In genomic region chr10:32952094-32952493, GRCh38 we compare ENCODE assay signal across 18 cellular contexts. TPM values are rescaled to one million over a fixed set of nuclear protein-coding genes. Genes with fewer than 3 reads are reported as not detected.
A peak's percentile ranks its signal among the peaks of the same experiment; 100 is the strongest.
DNase-seq lines count a peak whose midpoint lies in the region; ATAC-seq, FAIRE-seq and TF ChIP-seq lines count a peak whose summit lies in the region.
"Had no signal": no experiment of that assay in that cellular context is flagged by ENCODE, and none has a peak within 500 bp of the region (broad histone marks: within the 10 kb centered on the region; RNA-seq: fewer than 3 reads in every experiment).

No MANE protein-coding gene starts in this region.

- H3K4me1 ChIP-seq in HepG2 (ENCODE audit: insufficient read depth, low read length), result peaks cover 90% of the 10 kb centered on the region
- H3K4me1 ChIP-seq in right lobe of liver, result peaks cover 0 to 58% (median 16%) of the 10 kb centered on the region in 4 donors
- H3K4me1 ChIP-seq in thyroid gland, result peaks cover 31 to 40% of the 10 kb centered on the region in 2 donors
- peaks cover 51 to 94% (median 74%) of the 10 kb centered on the region in 4 donors for H3K4me1 ChIP-seq in stomach

- peak overlapping the region; percentile 84 for H3K4me3 Mint-ChIP-seq in activated T-helper 17 cell treated with anti-CD3 and anti-CD28 coated beads, Interleukin-2, amount 50 U/mL, for 72 hours
- H3K4me3 Mint-ChIP-seq in glutamatergic neuron (ENCODE audit: unreplicated experiment), result peak overlapping the region; percentile 18
- peak overlapping the region; percentile 1 for H3K4me3 Mint-ChIP-seq in type B pancreatic cell
- H3K4me3 Mint-ChIP-seq: naive B cell; T-helper 2 cell treated with Interferon-gamma antibody and Interleukin-4, amounts not matched to agents 5 μg/mL and 100 μg/mL, for 36 hours had no signal

- H2AFZ ChIP-seq in HepG2 (ENCODE audit: low read length), result no peak overlapping the region

- H3K27me3 Mint-ChIP-seq in activated T-helper 17 cell treated with anti-CD3 and anti-CD28 coated beads, Interleukin-2, amount 50 U/mL, for 72 hours, result no peaks in the 10 kb centered on the region
- H3K27me3 Mint-ChIP-seq in glutamatergic neuron (ENCODE audit: unreplicated experiment) (peaks cover 2% of the 10 kb centered on the region), type B pancreatic cell (no peaks in the 10 kb centered on the region)
- H3K27me3 Mint-ChIP-seq: naive B cell had no signal

- no peak for TF ChIP-seq RAD21 in HepG2 (CRISPR knock-in tag; IDR thresholded peaks at IDR 0.05)

- no peak for ATAC-seq in HepG2
- no peak for ATAC-seq in right lobe of liver
- ATAC-seq in activated T-helper 17 cell treated with anti-CD3 and anti-CD28 coated beads, Interleukin-2, amount 50 U/mL, for 72 hours (replicated peaks), result no peak
- ATAC-seq: esophagus mucosa, left lung had no signal

- no peak for DNase-seq in HepG2 (ENCODE audit: low spot score)
- DNase-seq in right lobe of liver, result no peak
- DNase-seq in glutamatergic neuron, result no peak
- no peak for DNase-seq in type B pancreatic cell (ENCODE audit: extremely low spot score, unreplicated experiment)
- DNase-seq in thyroid gland, result no peak
- no peak for DNase-seq in stomach
- no peak for DNase-seq in SIG-M5 treated with dmso at 0.1 percent for 504 hours (lab: John Stamatoyannopoulos, UW; ENCODE audit: unreplicated experiment)
- DNase-seq: activated CD4-positive, alpha-beta T cell treated with anti-CD3 and anti-CD28 coated beads for 48 hours; activated T-cell treated with anti-CD3 and anti-CD28 coated beads, Interleukin-2, amount 50 U/mL, for 1 hour; amniotic stem cell; hypothalamus; left lung; naive B cell; NCI-H1105 treated with DMSO at 0.1 percent for 48 hours; transverse colon had no signal

- no peak for FAIRE-seq in HepG2 (lab: Jason Lieb, UNC)

- H3K9me3 Mint-ChIP-seq in activated T-helper 17 cell treated with anti-CD3 and anti-CD28 coated beads, Interleukin-2, amount 50 U/mL, for 72 hours, result no peaks in the 10 kb centered on the region
- H3K9me3 Mint-ChIP-seq in glutamatergic neuron (ENCODE audit: unreplicated experiment) (peaks cover 1% of the 10 kb centered on the region), type B pancreatic cell (no peaks in the 10 kb centered on the region)
- H3K9me3 Mint-ChIP-seq: naive B cell; T-helper 2 cell treated with Interferon-gamma antibody and Interleukin-4, amounts not matched to agents 5 μg/mL and 100 μg/mL, for 36 hours had no signal

- no peaks in the 10 kb centered on the region; a peak in 1 of 5 replicates for H3K27me3 ChIP-seq in HepG2 (ENCODE audit: control insufficient read depth in 1 of 2, insufficient read depth in 2 of 2, low read length in 2 of 2)
- H3K27me3 ChIP-seq in right lobe of liver, result no peaks in the 10 kb centered on the region
- H3K27me3 ChIP-seq in thyroid gland, result no peaks in the 10 kb centered on the region
- H3K27me3 ChIP-seq in stomach, result no peaks in the 10 kb centered on the region
- H3K27me3 ChIP-seq: left lung, transverse colon had no signal

- in situ Hi-C loops in HepG2 (cut with HindIII; ENCODE audit: extremely low pct_ligation_motif_present, low pct_unique_long_range_greater_than_20kb), result no loop called here

- peaks cover 69% of the 10 kb centered on the region for H4K20me1 ChIP-seq in HepG2 (ENCODE audit: insufficient read depth, low read length)

- intact Hi-C loops in HepG2 (cut with micrococcal nuclease; ENCODE audit: unreplicated experiment), result loop anchor here (10.0 kb wide), 1 partner anchor 47 kb away; no protein-coding TSS in a partner anchor
- intact Hi-C loops in right lobe of liver (cut with DNase I), result no loop called here
- intact Hi-C loops in thyroid gland (cut with DNase I), result no loop called here
- intact Hi-C loops in stomach (cut with DNase I; ENCODE audit: low total_unique reads), result no loop called here

- H3K9me3 ChIP-seq in HepG2 (ENCODE audit: low read length) (no peaks in the 10 kb centered on the region), right lobe of liver (no peaks in the 10 kb centered on the region), thyroid gland (no peaks in the 10 kb centered on the region), stomach (no peaks in the 10 kb centered on the region)
- H3K9me3 ChIP-seq: left lung, transverse colon had no signal

- H3K4me3 ChIP-seq in HepG2 (replicated peaks in 1 of 3; ENCODE audit: insufficient read depth in 1 of 3, low read depth in 2 of 3, low read length in 3 of 3) (no peak overlapping the region), right lobe of liver (no peak overlapping the region), thyroid gland (replicated peaks in 1 of 3) (no peak overlapping the region), stomach (no peak overlapping the region)
- H3K4me3 ChIP-seq: left lung, transverse colon had no signal

- TF ChIP-seq EP300 in HepG2 (IDR thresholded peaks at IDR 0.05; ENCODE audit: low read depth in 2 of 2, low read length in 2 of 2) (no peak), HepG2 (CRISPR knock-in tag; IDR thresholded peaks at IDR 0.05; ENCODE audit: borderline replicate concordance) (no peak), stomach (IDR thresholded peaks at IDR 0.05) (no peak)

- CTCF ChIA-PET in HepG2 (lab: Yijun Ruan, JAX; ENCODE audit: low intra/inter-chr PET ratio, low total read pairs), result no interaction called here

- H3K4me2 ChIP-seq in HepG2 (ENCODE audit: low read depth, low read length), result 0 out of 2 replicates have a peak overlapping the region, but pooled peaks have one; percentile 37

- peaks cover 100% of the 10 kb centered on the region for H3K79me2 ChIP-seq in HepG2 (ENCODE audit: insufficient read depth, low read length)

- TF ChIP-seq CTCF in HepG2 (CRISPR knock-in tag; IDR thresholded peaks at IDR 0.05), result no peak
- no peak for TF ChIP-seq CTCF in right lobe of liver (IDR thresholded peaks at IDR 0.05)
- no peak for TF ChIP-seq CTCF in glutamatergic neuron (IDR thresholded peaks at IDR 0.05; ENCODE audit: partially characterized antibody, unreplicated experiment)
- no peak for TF ChIP-seq CTCF in type B pancreatic cell (conservative IDR thresholded peaks at IDR 0.05)
- TF ChIP-seq CTCF in thyroid gland (IDR thresholded peaks at IDR 0.05), result no peak
- no peak for TF ChIP-seq CTCF in stomach (IDR thresholded peaks at IDR 0.05)

- H3K4me1 Mint-ChIP-seq in activated T-helper 17 cell treated with anti-CD3 and anti-CD28 coated beads, Interleukin-2, amount 50 U/mL, for 72 hours, result peaks cover 65% of the 10 kb centered on the region
- H3K4me1 Mint-ChIP-seq in glutamatergic neuron (ENCODE audit: low read depth, unreplicated experiment) (peaks cover 64% of the 10 kb centered on the region), type B pancreatic cell (ENCODE audit: unreplicated experiment) (peaks cover 46% of the 10 kb centered on the region)

- H3K36me3 ChIP-seq in HepG2 (replicated peaks in 1 of 2; ENCODE audit: control insufficient read depth in 1 of 2, insufficient read depth in 2 of 2, low read length in 2 of 2) (peaks cover 2 to 5% of the 10 kb centered on the region in 2 experiments; a peak in 1 of 5 replicates), right lobe of liver (no peaks in the 10 kb centered on the region), thyroid gland (no peaks in the 10 kb centered on the region), stomach (no peaks in the 10 kb centered on the region)
- H3K36me3 ChIP-seq: left lung, transverse colon had no signal

- H3K9ac ChIP-seq in HepG2 (ENCODE audit: insufficient read depth, low read depth, low read length), result no peak overlapping the region

- H3K36me3 Mint-ChIP-seq in activated T-helper 17 cell treated with anti-CD3 and anti-CD28 coated beads, Interleukin-2, amount 50 U/mL, for 72 hours (ENCODE audit: low read depth), result peaks cover 73% of the 10 kb centered on the region
- H3K36me3 Mint-ChIP-seq in glutamatergic neuron (ENCODE audit: unreplicated experiment) (no peaks in the 10 kb centered on the region), type B pancreatic cell (peaks cover 3% of the 10 kb centered on the region)

- no peak for TF ChIP-seq POLR2A in HepG2 (IDR thresholded peaks at IDR 0.05; ENCODE audit: insufficient read depth in 1 of 2, low read depth in 2 of 2, low read length in 2 of 2)
- no peak for TF ChIP-seq POLR2A in right lobe of liver (IDR thresholded peaks at IDR 0.05)
- no peak for TF ChIP-seq POLR2A in thyroid gland (IDR thresholded peaks at IDR 0.05)
- no peak for TF ChIP-seq POLR2A in stomach (IDR thresholded peaks at IDR 0.05)

- no peak overlapping the region for H3K27ac ChIP-seq in HepG2 (ENCODE audit: extremely low read length, insufficient read depth, low read length)
- H3K27ac ChIP-seq in right lobe of liver, result no peak overlapping the region
- no peak overlapping the region for H3K27ac ChIP-seq in thyroid gland
- H3K27ac ChIP-seq in stomach, result peak overlapping the region in 1 of 5 donors; percentile 54
- H3K27ac ChIP-seq: left lung had no signal

- no TSS peak for BruUV-seq in HepG2 (replicated peaks; lab: Mats Ljungman, UMichigan)

- POLR2A ChIA-PET in HepG2 (lab: Yijun Ruan, JAX), result interaction anchor here (1.9 kb wide), 1 partner anchor 29 kb away, joined by 5 read pairs; no protein-coding TSS in a partner anchor

- peak overlapping the region; percentile 92 for H3K27ac Mint-ChIP-seq in activated T-helper 17 cell treated with anti-CD3 and anti-CD28 coated beads, Interleukin-2, amount 50 U/mL, for 72 hours
- H3K27ac Mint-ChIP-seq in glutamatergic neuron (ENCODE audit: unreplicated experiment), result no peak overlapping the region
- H3K27ac Mint-ChIP-seq in type B pancreatic cell, result no peak overlapping the region
- H3K27ac Mint-ChIP-seq: T-helper 2 cell treated with Interferon-gamma antibody and Interleukin-4, amounts not matched to agents 5 μg/mL and 100 μg/mL, for 36 hours had no signal

RNA-seq across cellular contexts. Expression of gene ITGB1, which starts 5.9 kb away (rescaled TPM):
- total RNA-seq in HepG2 (2016; rRNA removed; fragmentation: Illumina TruSeq; extraction: Trizol), result 123 and 190 TPM in 2 replicates
- 12.8 and 13.0 TPM in 2 replicates for total RNA-seq in HepG2 (2016; cell fraction: cytosol; rRNA removed; fragmentation: Illumina TruSeq; extraction: Trizol; ENCODE audit: low read depth)
- 125 and 196 TPM in 2 replicates for total RNA-seq in HepG2 (2016; cell fraction: insoluble cytoplasmic fraction; rRNA removed; fragmentation: Illumina TruSeq; extraction: Trizol)
- total RNA-seq in HepG2 (2016; cell fraction: membrane; rRNA removed; fragmentation: Illumina TruSeq; extraction: Trizol), result 42.7 and 46.7 TPM in 2 replicates
- 196 and 214 TPM in 2 replicates for total RNA-seq in HepG2 (2016; cell fraction: nucleus; rRNA removed; fragmentation: Illumina TruSeq; extraction: Trizol)
- 182 and 204 TPM in 2 replicates for polyA plus RNA-seq in HepG2 (2011; rRNA removed)
- 96.4 and 188 TPM in 2 replicates for polyA plus RNA-seq in HepG2 (2011; cell fraction: cytosol; rRNA removed)
- 38.6 and 61.3 TPM in 2 replicates for polyA plus RNA-seq in HepG2 (2011; cell fraction: nucleus; rRNA removed)
- polyA plus RNA-seq in HepG2 (2012), result 233 and 276 TPM in 2 replicates
- 7.7 and 7.8 TPM in 2 replicates for polyA plus RNA-seq in HepG2 (2016; cell fraction: cytosol; fragmentation: Illumina TruSeq; extraction: Trizol; ENCODE audit: low read depth)
- 97.9 and 104 TPM in 2 replicates for polyA plus RNA-seq in HepG2 (2016; cell fraction: insoluble cytoplasmic fraction; fragmentation: Illumina TruSeq; extraction: Trizol; ENCODE audit: low read depth)
- 21.6 and 25.4 TPM in 2 replicates for polyA plus RNA-seq in HepG2 (2016; cell fraction: membrane; fragmentation: Illumina TruSeq; extraction: Trizol; ENCODE audit: low read depth)
- polyA plus RNA-seq in HepG2 (2016; cell fraction: nucleus; fragmentation: Illumina TruSeq; extraction: Trizol; ENCODE audit: insufficient read depth, low read depth), result 187 and 204 TPM in 2 replicates
- polyA minus RNA-seq in HepG2 (2011; rRNA and poly(A)+ RNA removed; ENCODE audit: low replicate concordance), result 148 and 185 TPM in 2 replicates
- polyA minus RNA-seq in HepG2 (2011; cell fraction: cytosol; rRNA and poly(A)+ RNA removed), result 165 and 204 TPM in 2 replicates
- polyA minus RNA-seq in HepG2 (2011; cell fraction: nucleus; rRNA and poly(A)+ RNA removed), result 170 and 220 TPM in 2 replicates
- total RNA-seq in right lobe of liver, result 100 to 1,000 TPM; 120 to 301 (median 239) TPM
- total RNA-seq in activated T-helper 17 cell treated with anti-CD3 and anti-CD28 coated beads, Interleukin-2, amount 50 U/mL, for 72 hours, result 100 to 1,000 TPM; 125 to 126 TPM
- total RNA-seq in glutamatergic neuron (ENCODE audit: unreplicated experiment), result 263 TPM
- 224 and 240 TPM in 2 replicates for total RNA-seq in type B pancreatic cell (ENCODE audit: low replicate concordance)
- total RNA-seq in thyroid gland, result 100 to 1,000 TPM; 264 to 699 (median 417) TPM
- total RNA-seq in stomach, result 100 to 1,000 TPM; 134 to 909 (median 278) TPM
- polyA plus RNA-seq in stomach, result 10 to 100 TPM; 57.9 to 97.9 (median 91.4) TPM

Comparison
In these comparisons a context has a peak if more than half of its experiments do, and no peak if none do; other contexts are left out.
1. H3K4me3 Mint-ChIP-seq: peak in every context shown above with its lines; median percentile 84 in activated T-helper 17 cell treated with anti-CD3 and anti-CD28 coated beads, Interleukin-2, amount 50 U/mL, for 72 hours; 18 in glutamatergic neuron; 1 in type B pancreatic cell.